In genomic region chr9:135906291-135907005, GRCh38 we compare ENCODE assay signal across 8 cellular contexts. TPM values are rescaled to one million over a fixed set of nuclear protein-coding genes. Genes with fewer than 3 reads are reported as not detected.
DNase-seq lines count a peak whose midpoint lies in the region; ATAC-seq and TF ChIP-seq lines count a peak whose summit lies in the region.

No MANE protein-coding gene starts in this region.

- peaks cover 51% of the 10 kb centered on the region for H4K20me1 ChIP-seq in IMR-90 (ENCODE audit: insufficient read depth, low read length)

- H3K9me3 Mint-ChIP-seq in activated T-helper 1 cell treated with anti-CD3 and anti-CD28 coated beads, Interleukin-12 subunit alpha, Interleukin-12 subunit beta, Interleukin-2, Interleukin-4 antibody, amounts not matched to agents 30 ng/mL and 10 ng/mL and 1 ng/mL, durations not matched to agents 14 hours and 24 hours and 36 hours = peaks cover 11% of the 10 kb centered on the region

- peaks cover 2% of the 10 kb centered on the region; the same call in 1 of the 2 replicates for H3K9me3 ChIP-seq in IMR-90 (ENCODE audit: control insufficient read depth, insufficient read depth, low read length)
- no peaks in the 10 kb centered on the region for H3K9me3 ChIP-seq in iPS DF 6.9 (ENCODE audit: control insufficient read depth, insufficient read depth, low read length)
- H3K9me3 ChIP-seq in sigmoid colon = no peaks in the 10 kb centered on the region

- TF ChIP-seq CTCF in IMR-90 (conservative IDR thresholded peaks at IDR 0.05; ENCODE audit: low read depth, low read length) (no peak), sigmoid colon (IDR thresholded peaks at IDR 0.05) (no peak)

- H2AFZ ChIP-seq in IMR-90 (replicated peaks; ENCODE audit: low read length, poor library complexity) = peak overlapping the region; percentile 80

- in situ Hi-C loops in IMR-90 (cut with MboI; ENCODE audit: low sequenced_read_pairs) = no loop called here

- H3K27me3 Mint-ChIP-seq in activated T-helper 1 cell treated with anti-CD3 and anti-CD28 coated beads, Interleukin-12 subunit alpha, Interleukin-12 subunit beta, Interleukin-2, Interleukin-4 antibody, amounts not matched to agents 30 ng/mL and 10 ng/mL and 1 ng/mL, durations not matched to agents 14 hours and 24 hours and 36 hours (ENCODE audit: insufficient read depth) = no peaks in the 10 kb centered on the region

- intact Hi-C loops in IMR-90 (cut with micrococcal nuclease) (loop anchor here (2.0 kb wide), 1 partner anchor 42 kb away; no protein-coding TSS in a partner anchor), sigmoid colon (cut with DNase I) (loop anchor here (1.0 to 5.0 kb wide), 3 partner anchors 44 to 212 kb away; partner anchors contain the start of genes TMEM250 and UBAC1)
- intact Hi-C loops in activated T-helper 1 cell treated with anti-CD3 and anti-CD28 coated beads, Interleukin-12 subunit alpha, Interleukin-12 subunit beta, Interleukin-2, Interleukin-4 antibody, amounts not matched to agents 30 ng/mL and 10 ng/mL and 1 ng/mL, durations not matched to agents 14 hours and 24 hours and 36 hours (cut with micrococcal nuclease) = loop anchor here (1.0 to 5.0 kb wide), 9 partner anchors 19 to 1701 kb away; partner anchors contain the start of genes ARRDC1, QSOX2, SNAPC4 and TMEM250

- H3K27me3 ChIP-seq in IMR-90 (ENCODE audit: control insufficient read depth, insufficient read depth, low read length) (no peaks in the 10 kb centered on the region), iPS DF 6.9 (ENCODE audit: control insufficient read depth, insufficient read depth, low read length) (no peaks in the 10 kb centered on the region), sigmoid colon (no peaks in the 10 kb centered on the region)

- peak overlapping the region; percentile 90 for H3K23ac ChIP-seq in IMR-90 (ENCODE audit: low read depth, low read length)

- peak overlapping the region; percentile 62; the same call in 1 of the 2 replicates for H3K14ac ChIP-seq in IMR-90 (replicated peaks; ENCODE audit: low read depth, low read length)

- H3K9ac ChIP-seq in IMR-90 (ENCODE audit: low read depth, low read length) = peak overlapping the region; percentile 65; the same call in 1 of the 2 replicates

- H3K4me1 Mint-ChIP-seq in activated T-helper 1 cell treated with anti-CD3 and anti-CD28 coated beads, Interleukin-12 subunit alpha, Interleukin-12 subunit beta, Interleukin-2, Interleukin-4 antibody, amounts not matched to agents 30 ng/mL and 10 ng/mL and 1 ng/mL, durations not matched to agents 14 hours and 24 hours and 36 hours (ENCODE audit: low read depth) = peaks cover 51% of the 10 kb centered on the region

- H3K4me3 Mint-ChIP-seq in activated T-helper 1 cell treated with anti-CD3 and anti-CD28 coated beads, Interleukin-12 subunit alpha, Interleukin-12 subunit beta, Interleukin-2, Interleukin-4 antibody, amounts not matched to agents 30 ng/mL and 10 ng/mL and 1 ng/mL, durations not matched to agents 14 hours and 24 hours and 36 hours = peak overlapping the region; percentile 90

- H3K4me3 ChIP-seq in IMR-90 (ENCODE audit: insufficient read depth, low read depth, low read length) (peak overlapping the region; percentile 54), iPS DF 6.9 (ENCODE audit: low read length) (peak overlapping the region; percentile 95), sigmoid colon (peak overlapping the region; percentile 44 to 95 (median 86))

- peaks cover 29 to 77% of the 10 kb centered on the region in 2 experiments for H3K79me1 ChIP-seq in IMR-90 (ENCODE audit: low read depth in 1 of 2, low read length in 2 of 2)

- no TSS peak for BruUV-seq in IMR-90 (replicated peaks; lab: Mats Ljungman, UMichigan)

- peak overlapping the region; percentile 91 for H3K4me2 ChIP-seq in IMR-90 (ENCODE audit: low read depth, low read length)

- no peak overlapping the region for H4K5ac ChIP-seq in IMR-90 (ENCODE audit: low read depth, low read length)

- H2AK9ac ChIP-seq in IMR-90 (replicated peaks; ENCODE audit: low read depth, low read length, poor library complexity) = peak overlapping the region; percentile 13

- ATAC-seq in GM19467 (IDR thresholded peaks at IDR 0.05; ENCODE audit: unreplicated experiment) (peak; percentile 1), IMR-90 (ENCODE audit: low read depth) (0 out of 2 replicates have a peak, but pooled peaks have one; percentile 2)

- H4K91ac ChIP-seq in IMR-90 (ENCODE audit: insufficient read depth, low read depth, low read length) = no peak overlapping the region

- H2BK5ac ChIP-seq in IMR-90 (ENCODE audit: low read depth, low read length, poor library complexity, severe bottlenecking) = no peak overlapping the region

- H3K18ac ChIP-seq in IMR-90 (ENCODE audit: low read depth, low read length) = no peak overlapping the region

- WGBS in IMR-90 (ENCODE audit: extremely low coverage in 2 of 2, insufficient read length in 1 of 2), 2 experiments = 1% methylated on average over 33 of the region's 70 CpGs; no CpG with 5 or more reads in 1 of the 2 experiments
- WGBS in iPS DF 6.9 (ENCODE audit: insufficient coverage, insufficient read length) = no CpG with 5 or more reads among the region's 70 CpGs
- 1 to 2% methylated on average over 70 of the region's 70 CpGs for WGBS in sigmoid colon, 2 donors

- CTCF ChIA-PET in IMR-90 (lab: Yijun Ruan, JAX) = no interaction called here

- no peak for TF ChIP-seq RAD21 in IMR-90 (IDR thresholded peaks at IDR 0.05; ENCODE audit: low read length)

- no peak overlapping the region for H2BK15ac ChIP-seq in IMR-90 (ENCODE audit: low read depth, low read length)

- no peak overlapping the region; the same call in 1 of the 2 replicates for H3K27ac ChIP-seq in IMR-90 (ENCODE audit: insufficient read depth, low read length)
- H3K27ac ChIP-seq in iPS DF 6.9 (ENCODE audit: low read length) = no peak overlapping the region
- H3K27ac ChIP-seq in sigmoid colon = peak overlapping the region; percentile 71 to 81 (median 76)

- TF ChIP-seq POLR2A in IMR-90 (IDR thresholded peaks at IDR 0.05; ENCODE audit: low read depth, low read length) = no peak
- no peak for TF ChIP-seq POLR2A in sigmoid colon (IDR thresholded peaks at IDR 0.05)

- peak overlapping the region; percentile 89 for H3K27ac Mint-ChIP-seq in activated T-helper 1 cell treated with anti-CD3 and anti-CD28 coated beads, Interleukin-12 subunit alpha, Interleukin-12 subunit beta, Interleukin-2, Interleukin-4 antibody, amounts not matched to agents 30 ng/mL and 10 ng/mL and 1 ng/mL, durations not matched to agents 14 hours and 24 hours and 36 hours

- H3K9me1 ChIP-seq in IMR-90 (ENCODE audit: insufficient read depth, low read length) = peaks cover 13% of the 10 kb centered on the region; the same call in 1 of the 2 replicates

- 0 out of 2 replicates have a peak overlapping the region, but pooled peaks have one; percentile 1 for H2AK5ac ChIP-seq in IMR-90 (ENCODE audit: low read depth, low read length)

- no peak overlapping the region for H4K8ac ChIP-seq in IMR-90 (ENCODE audit: low read depth in 2 of 2, low read length in 2 of 2)

- no peak overlapping the region for H2BK120ac ChIP-seq in IMR-90 (ENCODE audit: low read depth, low read length)

- POLR2A ChIA-PET in IMR-90 (lab: Charles Lee; ENCODE audit: unreplicated experiment) = interaction anchor here (0.5 kb wide), 1 partner anchor 217 kb away, joined by 4 read pairs; no protein-coding TSS in a partner anchor

- H3K36me3 ChIP-seq in IMR-90 (ENCODE audit: control insufficient read depth, insufficient read depth, low read length) = peaks cover 9% of the 10 kb centered on the region; the same call in 1 of the 2 replicates
- H3K36me3 ChIP-seq in iPS DF 6.9 (ENCODE audit: control insufficient read depth, insufficient read depth, low read length) = no peaks in the 10 kb centered on the region
- H3K36me3 ChIP-seq in sigmoid colon = peaks cover 0 to 5% (median 0%) of the 10 kb centered on the region in 4 donors

- dilution Hi-C loops in IMR-90 (cut with HindIII; ENCODE audit: low sequenced_read_pairs, unreplicated experiment) = no loop called here

- DNase-seq in COLO668 (lab: John Stamatoyannopoulos, UW; ENCODE audit: unreplicated experiment) (peak; percentile 51), IMR-90 (peak; percentile 62), iPS DF 6.9 (ENCODE audit: low read depth, low spot score) (no peak), sigmoid colon (peak; percentile 63), NCI-H2081 treated with DMSO at 0.1 percent for 48 hours (lab: John Stamatoyannopoulos, UW) (no peak)
- DNase-seq in activated T-helper 1 cell treated with anti-CD3 and anti-CD28 coated beads, Interleukin-12 subunit alpha, Interleukin-12 subunit beta, Interleukin-2, Interleukin-4 antibody, amounts not matched to agents 30 ng/mL and 10 ng/mL and 1 ng/mL, durations not matched to agents 14 hours and 24 hours and 36 hours (ENCODE audit: low spot score) = peak; percentile 16
- no peak for DNase-seq in activated CD4-positive, CD25-positive, alpha-beta regulatory T cell treated with anti-CD3 and anti-CD28 coated beads, Interleukin-2, amount 50 U/mL, for 72 hours

- H3K36me3 Mint-ChIP-seq in activated T-helper 1 cell treated with anti-CD3 and anti-CD28 coated beads, Interleukin-12 subunit alpha, Interleukin-12 subunit beta, Interleukin-2, Interleukin-4 antibody, amounts not matched to agents 30 ng/mL and 10 ng/mL and 1 ng/mL, durations not matched to agents 14 hours and 24 hours and 36 hours (ENCODE audit: low read depth) = peaks cover 46% of the 10 kb centered on the region

- H3K56ac ChIP-seq in IMR-90 (ENCODE audit: extremely low read depth, insufficient read depth, low read length) = peak overlapping the region; percentile 24; the same call in 1 of the 2 replicates

- H3K4me1 ChIP-seq in IMR-90 (ENCODE audit: control insufficient read depth, insufficient read depth, low read length) (peaks cover 10% of the 10 kb centered on the region), iPS DF 6.9 (ENCODE audit: control insufficient read depth, insufficient read depth, low read length) (peaks cover 5% of the 10 kb centered on the region; the same call in 1 of the 2 replicates), sigmoid colon (peaks cover 0 to 51% (median 37%) of the 10 kb centered on the region in 4 donors)

- 0 out of 2 replicates have a peak overlapping the region, but pooled peaks have one; percentile 32 for H3K4ac ChIP-seq in IMR-90 (ENCODE audit: low read depth, low read length)

- H2BK20ac ChIP-seq in IMR-90 (ENCODE audit: low read depth, low read length) = no peak overlapping the region

- TF ChIP-seq EP300 in sigmoid colon (IDR thresholded peaks at IDR 0.05) = no peak

RNA-seq across cellular contexts. Expression of gene CAMSAP1, which starts 0.9 kb away (rescaled TPM):
- 19.5 and 21.1 TPM in 2 replicates for total RNA-seq in IMR-90 (2012; rRNA removed)
- polyA plus RNA-seq in IMR-90 (2012; rRNA removed) = 8.2 and 8.6 TPM in 2 replicates
- 5.5 and 9.6 TPM in 2 replicates for polyA plus RNA-seq in IMR-90 (2012; cell fraction: cytosol; rRNA removed)
- polyA plus RNA-seq in IMR-90 (2012; cell fraction: nucleus; rRNA removed; ENCODE audit: low replicate concordance) = 8.9 and 9.8 TPM in 2 replicates
- total RNA-seq in activated T-helper 1 cell treated with anti-CD3 and anti-CD28 coated beads, Interleukin-12 subunit alpha, Interleukin-12 subunit beta, Interleukin-2, Interleukin-4 antibody, amounts not matched to agents 30 ng/mL and 10 ng/mL and 1 ng/mL, durations not matched to agents 14 hours and 24 hours and 36 hours = 43.3 and 43.8 TPM in 2 replicates
- total RNA-seq in sigmoid colon = 10 to 100 TPM; 19.4 to 37.7 (median 21.2) TPM
- 1 to 10 TPM; 2.3 to 6.1 (median 2.4) TPM for polyA plus RNA-seq in sigmoid colon

RNA-seq across cellular contexts. Expression of gene UBAC1, which starts 54.7 kb away (rescaled TPM):
- 25.3 and 33.6 TPM in 2 replicates for total RNA-seq in IMR-90 (2012; rRNA removed)
- polyA plus RNA-seq in IMR-90 (2012; rRNA removed) = 33.9 and 36.4 TPM in 2 replicates
- polyA plus RNA-seq in IMR-90 (2012; cell fraction: cytosol; rRNA removed) = 38.7 and 47.1 TPM in 2 replicates
- 63.9 and 70.8 TPM in 2 replicates for polyA plus RNA-seq in IMR-90 (2012; cell fraction: nucleus; rRNA removed; ENCODE audit: low replicate concordance)
- 41.9 and 42.0 TPM in 2 replicates for total RNA-seq in activated T-helper 1 cell treated with anti-CD3 and anti-CD28 coated beads, Interleukin-12 subunit alpha, Interleukin-12 subunit beta, Interleukin-2, Interleukin-4 antibody, amounts not matched to agents 30 ng/mL and 10 ng/mL and 1 ng/mL, durations not matched to agents 14 hours and 24 hours and 36 hours
- 10 to 100 TPM; 57.4 to 80.9 (median 67.3) TPM for total RNA-seq in sigmoid colon
- 10 to 100 TPM; 60.8 to 76.3 (median 71.8) TPM for polyA plus RNA-seq in sigmoid colon

Comparison
In these comparisons a context has a peak if more than half of its experiments do, and no peak if none do; other contexts are left out.
1. DNase-seq: peak in COLO668 (single experiment), IMR-90 (single experiment), activated T-helper 1 cell treated with anti-CD3 and anti-CD28 coated beads, Interleukin-12 subunit alpha, Interleukin-12 subunit beta, Interleukin-2, Interleukin-4 antibody, amounts not matched to agents 30 ng/mL and 10 ng/mL and 1 ng/mL, durations not matched to agents 14 hours and 24 hours and 36 hours (single experiment) and sigmoid colon (single experiment); none in iPS DF 6.9 (single experiment), NCI-H2081 treated with DMSO at 0.1 percent for 48 hours (single experiment) and activated CD4-positive, CD25-positive, alpha-beta regulatory T cell treated with anti-CD3 and anti-CD28 coated beads, Interleukin-2, amount 50 U/mL, for 72 hours (single experiment).
2. H3K27ac ChIP-seq: peak in sigmoid colon (4 of 4); none in IMR-90 (single experiment) and iPS DF 6.9 (single experiment).
3. Peak in every context shown above with its lines, with median percentiles within 50 percentile points of each other: H3K4me3 ChIP-seq.